In genomic region chr5:151587796-151588606, GRCh38 we compare ENCODE assay signal across 19 cellular contexts. TPM values are rescaled to one million over a fixed set of nuclear protein-coding genes. Genes with fewer than 3 reads are reported as not detected.
DNase-seq lines count a peak whose midpoint lies in the region; ATAC-seq and TF ChIP-seq lines count a peak whose summit lies in the region.
"Had no signal": no experiment of that assay in that cellular context is flagged by ENCODE, and none has a peak within 500 bp of the region (broad histone marks: within the 10 kb centered on the region; RNA-seq: fewer than 3 reads in every experiment).

No MANE protein-coding gene starts in this region.

- H3K27me3 ChIP-seq in neural progenitor cell, result peaks cover 10% of the 10 kb centered on the region
- no peaks in the 10 kb centered on the region for H3K27me3 ChIP-seq in psoas muscle (ENCODE audit: insufficient read depth in 3 of 3, low read length in 2 of 3)
- H3K27me3 ChIP-seq: BLaER1 had no signal

- ATAC-seq in natural killer cell treated with Interleukin-12 subunit alpha and Interleukin-12 subunit beta and Interleukin-15 and Interleukin-18, amount 100 ng/mL, for 72 hours, result no peak
- no peak for ATAC-seq in psoas muscle
- ATAC-seq: Panc1 had no signal

- H3K4me1 ChIP-seq in neural progenitor cell, result peaks cover 16% of the 10 kb centered on the region
- H3K4me1 ChIP-seq in psoas muscle, result peaks cover 6% of the 10 kb centered on the region

- no peak overlapping the region for H3K27ac Mint-ChIP-seq in neural progenitor cell
- no peak overlapping the region for H3K27ac Mint-ChIP-seq in natural killer cell treated with Interleukin-12 subunit alpha and Interleukin-12 subunit beta and Interleukin-15 and Interleukin-18, amount 100 ng/mL, for 72 hours

- H3K9me3 ChIP-seq in neural progenitor cell (ENCODE audit: low read depth), result no peaks in the 10 kb centered on the region
- H3K9me3 ChIP-seq in psoas muscle, result no peaks in the 10 kb centered on the region
- H3K9me3 ChIP-seq: BLaER1 had no signal

- no peaks in the 10 kb centered on the region for H3F3A ChIP-seq in neural progenitor cell (ENCODE audit: low read depth)

- CTCF ChIA-PET in RWPE1 (lab: Yijun Ruan, JAX), result interaction anchor here (0.6 to 1.5 kb wide), 6 partner anchors 30 to 131 kb away, joined by 3 to 12 read pairs (median 3); no protein-coding TSS in a partner anchor

- TF ChIP-seq CTCF in RWPE1 (conservative IDR thresholded peaks at IDR 0.05; ENCODE audit: low read depth) (no peak), neural progenitor cell (IDR thresholded peaks at IDR 0.05) (no peak), psoas muscle (IDR thresholded peaks at IDR 0.05) (no peak)

- H3K36me3 Mint-ChIP-seq in neural progenitor cell, result no peaks in the 10 kb centered on the region
- no peaks in the 10 kb centered on the region for H3K36me3 Mint-ChIP-seq in natural killer cell treated with Interleukin-12 subunit alpha and Interleukin-12 subunit beta and Interleukin-15 and Interleukin-18, amount 100 ng/mL, for 72 hours

- no peak overlapping the region for H2AFZ ChIP-seq in neural progenitor cell (replicated peaks)

- no peak overlapping the region for H3K4me3 ChIP-seq in neural progenitor cell
- H3K4me3 ChIP-seq in psoas muscle, result no peak overlapping the region
- H3K4me3 ChIP-seq: BLaER1 had no signal

- intact Hi-C loops in psoas muscle (cut with DNase I), result no loop called here

- DNase-seq in CD1c-positive myeloid dendritic cell (ENCODE audit: extremely low spot score) (peak; percentile 6), RWPE1 (ENCODE audit: low spot score) (no peak), epithelial cell of prostate (ENCODE audit: low read depth, low spot score) (no peak), neural progenitor cell (ENCODE audit: low spot score) (peak; percentile 18), psoas muscle (no peak), NCI-H1436 (lab: John Stamatoyannopoulos, UW) (no peak), NCI-H2029 (lab: John Stamatoyannopoulos, UW) (no peak)
- no peak for DNase-seq in natural killer cell treated with Interleukin-12 subunit alpha and Interleukin-12 subunit beta and Interleukin-15 and Interleukin-18, amount 100 ng/mL, for 72 hours (ENCODE audit: low spot score)
- DNase-seq: 8988T, DMS 273 treated with DMSO at 0.1 percent for 48 hours, H7, NCI-H1092, NCI-H187, NCI-H2171, NCI-H82, SIG-M5 had no signal

- H3K9me3 Mint-ChIP-seq in neural progenitor cell, result no peaks in the 10 kb centered on the region
- H3K9me3 Mint-ChIP-seq in natural killer cell treated with Interleukin-12 subunit alpha and Interleukin-12 subunit beta and Interleukin-15 and Interleukin-18, amount 100 ng/mL, for 72 hours, result no peaks in the 10 kb centered on the region

- H3K36me3 ChIP-seq in neural progenitor cell, result no peaks in the 10 kb centered on the region
- H3K36me3 ChIP-seq in psoas muscle (ENCODE audit: insufficient read depth in 1 of 2, low read depth in 1 of 2), result no peaks in the 10 kb centered on the region
- H3K36me3 ChIP-seq: BLaER1 had no signal

- H3K4me2 ChIP-seq in neural progenitor cell, result no peak overlapping the region
- H3K4me2 ChIP-seq: BLaER1 had no signal

- no peaks in the 10 kb centered on the region for H4K20me1 ChIP-seq in neural progenitor cell (ENCODE audit: low read depth)
- H4K20me1 ChIP-seq: BLaER1 had no signal

- H3K9ac ChIP-seq in neural progenitor cell, result no peak overlapping the region
- H3K9ac ChIP-seq: BLaER1 had no signal

- H3K4me1 Mint-ChIP-seq in neural progenitor cell, result peaks cover 10% of the 10 kb centered on the region
- no peaks in the 10 kb centered on the region for H3K4me1 Mint-ChIP-seq in natural killer cell treated with Interleukin-12 subunit alpha and Interleukin-12 subunit beta and Interleukin-15 and Interleukin-18, amount 100 ng/mL, for 72 hours (ENCODE audit: low read depth in 2 of 2)

- POLR2A ChIA-PET in RWPE1 (lab: Yijun Ruan, JAX; ENCODE audit: low non-redundant PET), result interaction anchor here (1.5 to 1.9 kb wide), 2 partner anchors 17 to 31 kb away, joined by 3 to 5 read pairs; no protein-coding TSS in a partner anchor

- no peaks in the 10 kb centered on the region for H3K79me2 ChIP-seq in neural progenitor cell (ENCODE audit: low read depth)

- H3K4me3 Mint-ChIP-seq in neural progenitor cell, result no peak overlapping the region
- H3K4me3 Mint-ChIP-seq in natural killer cell treated with Interleukin-12 subunit alpha and Interleukin-12 subunit beta and Interleukin-15 and Interleukin-18, amount 100 ng/mL, for 72 hours, result no peak overlapping the region

- WGBS in psoas muscle, 3 donors, result 94 to 97% (median 96%) methylated on average over 5 of the region's 5 CpGs

- H3K27me3 Mint-ChIP-seq in neural progenitor cell (ENCODE audit: insufficient read depth, low read depth), result peaks cover 7% of the 10 kb centered on the region
- H3K27me3 Mint-ChIP-seq in natural killer cell treated with Interleukin-12 subunit alpha and Interleukin-12 subunit beta and Interleukin-15 and Interleukin-18, amount 100 ng/mL, for 72 hours, result peaks cover 2 to 5% of the 10 kb centered on the region in 2 donors

- peak overlapping the region; percentile 65 for H3K27ac ChIP-seq in RWPE1
- H3K27ac ChIP-seq in epithelial cell of prostate, result peak overlapping the region; percentile 74
- H3K27ac ChIP-seq in neural progenitor cell, result no peak overlapping the region
- H3K27ac ChIP-seq in psoas muscle, result no peak overlapping the region
- H3K27ac ChIP-seq: BLaER1 had no signal

RNA-seq across cellular contexts. Expression of gene FAT2, which starts 3.1 kb away (rescaled TPM):
- total RNA-seq in neural progenitor cell (ENCODE audit: low replicate concordance) (0.36 and 0.37 TPM in 2 replicates), psoas muscle (under 1 TPM in 2 of 4 donors, not detected in 2; 0.02 TPM)
- total RNA-seq in natural killer cell treated with Interleukin-12 subunit alpha and Interleukin-12 subunit beta and Interleukin-15 and Interleukin-18, amount 100 ng/mL, for 72 hours, result not detected
- under 1 TPM in 2 of 3 donors, not detected in 1; 0.01 to 0.03 TPM for polyA plus RNA-seq in psoas muscle
- total RNA-seq: NCI-H460 had no signal

Comparison
In these comparisons a context has a peak if more than half of its experiments do, and no peak if none do; other contexts are left out.
1. DNase-seq: peak in CD1c-positive myeloid dendritic cell (single experiment) and neural progenitor cell (single experiment); none in RWPE1 (single experiment), epithelial cell of prostate (single experiment), natural killer cell treated with Interleukin-12 subunit alpha and Interleukin-12 subunit beta and Interleukin-15 and Interleukin-18, amount 100 ng/mL, for 72 hours (single experiment), psoas muscle (0 of 2), NCI-H1436 (single experiment) and NCI-H2029 (single experiment).
2. H3K27ac ChIP-seq: peak in RWPE1 (single experiment) and epithelial cell of prostate (single experiment); none in neural progenitor cell (single experiment) and psoas muscle (single experiment).